ENCODE assay signal across 1 cellular context in genomic region chr1:228293816-228294500, GRCh38.
TF ChIP-seq lines count a peak whose summit lies in the region.

No MANE protein-coding gene starts in this region.

TF ChIP-seq in SK-N-SH treated with all-trans-retinoic acid at 6 μM for 48 hours, 23 proteins besides CTCF, POLR2A, EP300 and RAD21 (continued from another document):
- TF ChIP-seq TSHZ2 (CRISPR knock-in tag; IDR thresholded peaks at IDR 0.05) (no peak), ZNF8 (CRISPR knock-in tag; IDR thresholded peaks at IDR 0.05) (no peak), CSDC2 (CRISPR knock-in tag; IDR thresholded peaks at IDR 0.05) (no peak), RARB (CRISPR knock-in tag; IDR thresholded peaks at IDR 0.05) (no peak), ISL1 (CRISPR knock-in tag; IDR thresholded peaks at IDR 0.05) (no peak)
- TF ChIP-seq, protein P1, sequence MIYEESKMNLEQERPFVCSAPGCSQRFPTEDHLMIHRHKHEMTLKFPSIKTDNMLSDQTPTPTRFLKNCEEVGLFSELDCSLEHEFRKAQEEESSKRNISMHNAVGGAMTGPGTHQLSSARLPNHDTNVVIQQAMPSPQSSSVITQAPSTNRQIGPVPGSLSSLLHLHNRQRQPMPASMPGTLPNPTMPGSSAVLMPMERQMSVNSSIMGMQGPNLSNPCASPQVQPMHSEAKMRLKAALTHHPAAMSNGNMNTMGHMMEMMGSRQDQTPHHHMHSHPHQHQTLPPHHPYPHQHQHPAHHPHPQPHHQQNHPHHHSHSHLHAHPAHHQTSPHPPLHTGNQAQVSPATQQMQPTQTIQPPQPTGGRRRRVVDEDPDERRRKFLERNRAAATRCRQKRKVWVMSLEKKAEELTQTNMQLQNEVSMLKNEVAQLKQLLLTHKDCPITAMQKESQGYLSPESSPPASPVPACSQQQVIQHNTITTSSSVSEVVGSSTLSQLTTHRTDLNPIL (CRISPR knock-in tag; IDR thresholded peaks at IDR 0.05; ENCODE audit: low read depth), result no peak
TF ChIP-seq in SK-N-SH treated with all-trans-retinoic acid at 6 μM for 48 hours: peak in this region for 0.
